ENCODE assay signal across 21 cellular contexts in genomic region chr10:121804460-121804859, GRCh38.
DNase-seq lines count a peak whose midpoint lies in the region; ATAC-seq and TF ChIP-seq lines count a peak whose summit lies in the region.
"Had no signal": no experiment of that assay in that cellular context is flagged by ENCODE, and none has a peak within 500 bp of the region (broad histone marks: within the 10 kb centered on the region; RNA-seq: fewer than 3 reads in every experiment).

No MANE protein-coding gene starts in this region.

- intact Hi-C loops in activated CD8-positive, alpha-beta T cell treated with anti-CD3 and anti-CD28 coated beads for 36 hours (cut with micrococcal nuclease): no loop called here
- intact Hi-C loops in lower lobe of right lung (cut with DNase I): no loop called here

- DNase-seq in AG08396 (ENCODE audit: low spot score) (peak; percentile 27), astrocyte of the spinal cord (ENCODE audit: low read depth, low spot score) (peak; percentile 44), foreskin keratinocyte (peak; percentile 51 to 74), AML-193 (lab: John Stamatoyannopoulos, UW) (no peak), SJCRH30 (no peak), lower lobe of right lung (no peak)
- no peak for DNase-seq in activated CD8-positive, alpha-beta T cell treated with anti-CD3 and anti-CD28 coated beads for 36 hours
- DNase-seq: ACHN; activated CD4-positive, alpha-beta T cell treated with anti-CD3 and anti-CD28 coated beads for 36 hours; activated CD8-positive, alpha-beta memory T cell treated with anti-CD3 and anti-CD28 coated beads, Interleukin-2, amount 10 ng/mL, durations not matched to agents 7 days and 5 days; effector memory CD4-positive, alpha-beta T cell; foreskin melanocyte; mucosa of descending colon; NCI-H1417; NCI-H2171; NCI-H748 treated with DMSO at 0.1 percent for 48 hours; PC-3; stimulated activated CD4-positive, alpha-beta T cell treated with anti-CD3 and anti-CD28 coated beads, Interleukin-1b, Interleukin-23, amount 100 ng/mL, for 48 hours had no signal

- H3K27ac ChIP-seq in HEK293 (ENCODE audit: extremely low read depth, low read depth, low read length): no peak overlapping the region
- H3K27ac ChIP-seq in foreskin keratinocyte: no peak overlapping the region
- no peak overlapping the region for H3K27ac ChIP-seq in SJCRH30
- H3K27ac ChIP-seq in lower lobe of right lung: no peak overlapping the region

- no peaks in the 10 kb centered on the region for H3K27me3 Mint-ChIP-seq in activated CD8-positive, alpha-beta T cell treated with anti-CD3 and anti-CD28 coated beads for 36 hours
- H3K27me3 Mint-ChIP-seq: activated CD4-positive, alpha-beta T cell treated with anti-CD3 and anti-CD28 coated beads for 36 hours; activated CD8-positive, alpha-beta memory T cell treated with anti-CD3 and anti-CD28 coated beads, Interleukin-2, amount 10 ng/mL, durations not matched to agents 7 days and 5 days had no signal

- POLR2A ChIA-PET in HEK293 (lab: Yijun Ruan, JAX): no interaction called here
- POLR2A ChIA-PET in activated CD8-positive, alpha-beta T cell treated with anti-CD3 and anti-CD28 coated beads for 36 hours (lab: Charles Lee): no interaction called here

- no peaks in the 10 kb centered on the region for H3K4me1 Mint-ChIP-seq in activated CD8-positive, alpha-beta T cell treated with anti-CD3 and anti-CD28 coated beads for 36 hours (ENCODE audit: low read depth)
- H3K4me1 Mint-ChIP-seq: activated CD4-positive, alpha-beta T cell treated with anti-CD3 and anti-CD28 coated beads for 36 hours; activated CD8-positive, alpha-beta memory T cell treated with anti-CD3 and anti-CD28 coated beads, Interleukin-2, amount 10 ng/mL, durations not matched to agents 7 days and 5 days had no signal

- in situ Hi-C loops in astrocyte of the spinal cord (cut with HindIII; ENCODE audit: low sequenced_read_pairs): no loop called here

- no peak overlapping the region for H3K27ac Mint-ChIP-seq in activated CD8-positive, alpha-beta T cell treated with anti-CD3 and anti-CD28 coated beads for 36 hours
- H3K27ac Mint-ChIP-seq: activated CD4-positive, alpha-beta T cell treated with anti-CD3 and anti-CD28 coated beads for 36 hours; activated CD8-positive, alpha-beta memory T cell treated with anti-CD3 and anti-CD28 coated beads, Interleukin-2, amount 10 ng/mL, durations not matched to agents 7 days and 5 days had no signal

- CTCF ChIA-PET in HEK293 (lab: Yijun Ruan, JAX): interaction anchor here (0.5 kb wide), 1 partner anchor 243 kb away, joined by 3 read pairs; no protein-coding TSS in a partner anchor
- CTCF ChIA-PET in activated CD8-positive, alpha-beta T cell treated with anti-CD3 and anti-CD28 coated beads for 36 hours (lab: Charles Lee): no interaction called here

- H3K4me1 ChIP-seq in HEK293 (ENCODE audit: control insufficient read depth, insufficient read depth, low read length) (peaks cover 32% of the 10 kb centered on the region), foreskin keratinocyte (peaks cover 13% of the 10 kb centered on the region), SJCRH30 (peaks cover 21% of the 10 kb centered on the region), lower lobe of right lung (no peaks in the 10 kb centered on the region)

- TF ChIP-seq CTCF in HEK293 (tag by site-specific recombination; IDR thresholded peaks at IDR 0.05): no peak
- TF ChIP-seq CTCF in astrocyte of the spinal cord (IDR thresholded peaks at IDR 0.05; ENCODE audit: low read depth, low read length): no peak
- TF ChIP-seq CTCF in foreskin keratinocyte (conservative IDR thresholded peaks at IDR 0.05): no peak
- TF ChIP-seq CTCF in activated CD8-positive, alpha-beta T cell treated with anti-CD3 and anti-CD28 coated beads for 36 hours (IDR thresholded peaks at IDR 0.05): no peak
- TF ChIP-seq CTCF in lower lobe of right lung (IDR thresholded peaks at IDR 0.05): no peak

- H3K27me3 ChIP-seq in foreskin keratinocyte: no peaks in the 10 kb centered on the region
- no peaks in the 10 kb centered on the region for H3K27me3 ChIP-seq in SJCRH30
- H3K27me3 ChIP-seq in lower lobe of right lung (ENCODE audit: low read depth): no peaks in the 10 kb centered on the region

- ATAC-seq in foreskin keratinocyte: peak; percentile 100
- ATAC-seq in activated CD8-positive, alpha-beta T cell treated with anti-CD3 and anti-CD28 coated beads for 36 hours: no peak
- no peak for ATAC-seq in lower lobe of right lung
- ATAC-seq: activated CD4-positive, alpha-beta T cell treated with anti-CD3 and anti-CD28 coated beads for 36 hours; activated CD8-positive, alpha-beta memory T cell treated with anti-CD3 and anti-CD28 coated beads, Interleukin-2, amount 10 ng/mL, durations not matched to agents 7 days and 5 days; left lobe of liver; mucosa of descending colon; PC-3; SK-N-SH treated with all-trans-retinoic acid at 6 μM for 48 hours had no signal

- no peak overlapping the region for H3K4me3 ChIP-seq in HEK293 (ENCODE audit: low read depth, low read length)
- H3K4me3 ChIP-seq in astrocyte of the spinal cord (ENCODE audit: low read depth, low read length): no peak overlapping the region
- no peak overlapping the region for H3K4me3 ChIP-seq in SJCRH30
- no peak overlapping the region for H3K4me3 ChIP-seq in lower lobe of right lung
- H3K4me3 ChIP-seq: mucosa of descending colon had no signal

- H3K4me3 Mint-ChIP-seq in activated CD8-positive, alpha-beta T cell treated with anti-CD3 and anti-CD28 coated beads for 36 hours: no peak overlapping the region
- H3K4me3 Mint-ChIP-seq: activated CD4-positive, alpha-beta T cell treated with anti-CD3 and anti-CD28 coated beads for 36 hours; activated CD8-positive, alpha-beta memory T cell treated with anti-CD3 and anti-CD28 coated beads, Interleukin-2, amount 10 ng/mL, durations not matched to agents 7 days and 5 days had no signal

- no peaks in the 10 kb centered on the region for H3K9me3 Mint-ChIP-seq in activated CD8-positive, alpha-beta T cell treated with anti-CD3 and anti-CD28 coated beads for 36 hours

- peaks cover 1% of the 10 kb centered on the region for H3K36me3 Mint-ChIP-seq in activated CD8-positive, alpha-beta T cell treated with anti-CD3 and anti-CD28 coated beads for 36 hours (ENCODE audit: low read depth)

- H3K36me3 ChIP-seq in HEK293 (ENCODE audit: control insufficient read depth in 2 of 2, insufficient read depth in 1 of 2, low read length in 2 of 2) (no peaks in the 10 kb centered on the region), SJCRH30 (0 out of 2 replicates have a peak, but pooled peaks cover 2% of the 10 kb centered on the region), lower lobe of right lung (peaks cover 1% of the 10 kb centered on the region)

- H3K9me3 ChIP-seq in HEK293 (ENCODE audit: control insufficient read depth, insufficient read depth, low read depth, low read length): no peaks in the 10 kb centered on the region
- no peaks in the 10 kb centered on the region for H3K9me3 ChIP-seq in SJCRH30 (replicated peaks)
- no peaks in the 10 kb centered on the region for H3K9me3 ChIP-seq in lower lobe of right lung
- H3K9me3 ChIP-seq: mucosa of descending colon had no signal

TF ChIP-seq in HEK293, 187 proteins besides CTCF, POLR2A, EP300 and RAD21:
- peak; percentile 36; the same call in 1 of the 2 replicates for TF ChIP-seq SP7 (tag by site-specific recombination; IDR thresholded peaks at IDR 0.05)
- no peak for TF ChIP-seq GLI4 (tag by site-specific recombination; IDR thresholded peaks at IDR 0.05)

Comparison
In these comparisons a context has a peak if more than half of its experiments do, and no peak if none do; other contexts are left out.
1. DNase-seq: peak in AG08396 (single experiment), astrocyte of the spinal cord (single experiment) and foreskin keratinocyte (2 of 2); none in AML-193 (0 of 2), activated CD8-positive, alpha-beta T cell treated with anti-CD3 and anti-CD28 coated beads for 36 hours (single experiment), SJCRH30 (0 of 2) and lower lobe of right lung (single experiment).